ENCODE assay signal across 14 cellular contexts in the genomic region with DNA sequence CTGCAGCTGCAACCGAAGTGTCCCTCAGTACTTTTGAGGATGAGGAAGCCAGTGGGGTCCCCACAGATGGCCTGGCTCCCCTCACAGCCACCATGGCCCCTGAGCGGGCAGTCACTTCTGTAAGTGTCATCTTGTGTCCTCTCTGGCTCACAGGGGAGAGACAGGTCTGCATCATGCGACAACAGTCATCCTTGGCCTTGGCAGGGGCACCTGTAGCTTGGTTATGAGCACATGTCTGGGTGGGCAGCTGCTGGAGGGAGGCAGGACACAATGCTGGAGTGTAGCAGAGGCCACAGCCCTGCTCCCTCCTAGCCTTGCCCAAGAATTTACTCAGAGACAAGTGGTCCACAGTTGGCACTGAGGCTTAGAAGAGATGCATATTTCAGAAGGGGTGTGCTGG.
DNase-seq lines count a peak whose midpoint lies in the region; ATAC-seq and TF ChIP-seq lines count a peak whose summit lies in the region.
"Had no signal": no experiment of that assay in that cellular context is flagged by ENCODE, and none has a peak within 500 bp of the region (broad histone marks: within the 10 kb centered on the region; RNA-seq: fewer than 3 reads in every experiment).

No MANE protein-coding gene starts in this region.

- H3K4me1 ChIP-seq in trophoblast cell (ENCODE audit: control insufficient read depth in 1 of 2, insufficient read depth in 2 of 2, low read length in 2 of 2), result peaks cover 4 to 12% of the 10 kb centered on the region in 2 experiments
- H3K4me1 ChIP-seq in MM.1S (ENCODE audit: low read length), result no peaks in the 10 kb centered on the region

- H3K27me3 Mint-ChIP-seq in dendritic cell treated with granulocyte-macrophage colony-stimulating factor and Interleukin-4, amounts not matched to agents 40 ng/mL and 50 ng/mL, for 4 days, result peaks cover 24% of the 10 kb centered on the region
- H3K27me3 Mint-ChIP-seq in naive thymus-derived CD8-positive, alpha-beta T cell, result no peaks in the 10 kb centered on the region
- H3K27me3 Mint-ChIP-seq: B cell; CD4-positive, alpha-beta T cell had no signal

- H3K4me3 ChIP-seq in trophoblast cell (ENCODE audit: low read depth, low read length), result no peak overlapping the region
- no peak overlapping the region for H3K4me3 ChIP-seq in MM.1S (ENCODE audit: low read length)

- WGBS in trophoblast cell (ENCODE audit: extremely low coverage, insufficient coverage, insufficient read length), result no CpG with 5 or more reads among the region's 3 CpGs

- H3K79me2 ChIP-seq in trophoblast cell (ENCODE audit: control insufficient read depth, insufficient read depth, low read length, poor library complexity) (no peaks in the 10 kb centered on the region), MM.1S (ENCODE audit: low read length) (no peaks in the 10 kb centered on the region)

- H4K8ac ChIP-seq in trophoblast cell (ENCODE audit: low read depth, low read length), result no peak overlapping the region

- H4K12ac ChIP-seq in trophoblast cell (ENCODE audit: low read depth, low read length), result no peak overlapping the region

- no peak overlapping the region for H2BK120ac ChIP-seq in trophoblast cell (ENCODE audit: insufficient read depth, low read length, poor library complexity)

- peak overlapping the region; percentile 12 for H2AK5ac ChIP-seq in trophoblast cell (ENCODE audit: low read length)

- H3K4me2 ChIP-seq in trophoblast cell (ENCODE audit: low read length) (no peak overlapping the region), MM.1S (ENCODE audit: low read depth, low read length) (no peak overlapping the region)

- H3K27ac Mint-ChIP-seq in dendritic cell treated with granulocyte-macrophage colony-stimulating factor and Interleukin-4, amounts not matched to agents 40 ng/mL and 50 ng/mL, for 4 days, result peak overlapping the region; percentile 24
- peak overlapping the region in 7 of 10 donors; percentile 21 to 79 (median 46) for H3K27ac Mint-ChIP-seq in naive thymus-derived CD8-positive, alpha-beta T cell
- H3K27ac Mint-ChIP-seq: B cell; CD4-positive, alpha-beta T cell; H9 had no signal

- H2BK5ac ChIP-seq in trophoblast cell (ENCODE audit: low read depth, low read length, poor library complexity), result no peak overlapping the region

- no peak overlapping the region for H3K18ac ChIP-seq in trophoblast cell (ENCODE audit: low read length)

- no peak overlapping the region for H3K23ac ChIP-seq in trophoblast cell (ENCODE audit: low read length)

- no peak for TF ChIP-seq CTCF in MM.1S (IDR thresholded peaks at IDR 0.05; ENCODE audit: low read length)

- H3K36me3 Mint-ChIP-seq in dendritic cell treated with granulocyte-macrophage colony-stimulating factor and Interleukin-4, amounts not matched to agents 40 ng/mL and 50 ng/mL, for 4 days (ENCODE audit: low read depth), result no peaks in the 10 kb centered on the region
- peaks cover 0 to 7% (median 6%) of the 10 kb centered on the region in 3 donors for H3K36me3 Mint-ChIP-seq in naive thymus-derived CD8-positive, alpha-beta T cell

- H3K27ac ChIP-seq in trophoblast cell (ENCODE audit: low read depth, low read length) (no peak overlapping the region), MM.1S (ENCODE audit: low read length) (no peak overlapping the region)

- peak overlapping the region; percentile 23 for H2BK12ac ChIP-seq in trophoblast cell (ENCODE audit: low read length)

- H3K79me1 ChIP-seq in trophoblast cell (ENCODE audit: low read length), result peaks cover 7% of the 10 kb centered on the region

- H3K36me3 ChIP-seq in trophoblast cell (ENCODE audit: control insufficient read depth in 1 of 2, insufficient read depth in 2 of 2, low read length in 2 of 2) (no peaks in the 10 kb centered on the region), MM.1S (replicated peaks; ENCODE audit: insufficient read depth, low read length) (no peaks in the 10 kb centered on the region)

- H3K9me3 Mint-ChIP-seq in dendritic cell treated with granulocyte-macrophage colony-stimulating factor and Interleukin-4, amounts not matched to agents 40 ng/mL and 50 ng/mL, for 4 days, result peaks cover 2% of the 10 kb centered on the region
- H3K9me3 Mint-ChIP-seq in naive thymus-derived CD8-positive, alpha-beta T cell, result peaks cover 0 to 14% (median 3%) of the 10 kb centered on the region in 9 donors

- H4K20me1 ChIP-seq in MM.1S (ENCODE audit: insufficient read depth, low read length), result no peaks in the 10 kb centered on the region

- POLR2A ChIA-PET in naive thymus-derived CD8-positive, alpha-beta T cell (lab: Charles Lee), result interaction anchor here (1.9 to 3.4 kb wide), 2 partner anchors 88 to 98 kb away, joined by 4 to 20 read pairs; a partner anchor contains a TSS

- H3F3A ChIP-seq in MM.1S (ENCODE audit: insufficient read depth, low read length), result no peaks in the 10 kb centered on the region

- DNase-seq in cardiac septum (ENCODE audit: low spot score) (peak; percentile 69), left ventricle myocardium superior (no peak), trophoblast cell (no peak), MM.1S (no peak)
- DNase-seq in naive thymus-derived CD8-positive, alpha-beta T cell, result no peak
- DNase-seq: C1 segment of cervical spinal cord; Calu3; CD4-positive, alpha-beta T cell; DMS 273 treated with DMSO at 0.1 percent for 48 hours; GOT3; H9 had no signal

- H3K9me2 ChIP-seq in MM.1S (replicated peaks; ENCODE audit: insufficient read depth, low read length), result no peaks in the 10 kb centered on the region

- peak overlapping the region; percentile 27 for H4K91ac ChIP-seq in trophoblast cell (ENCODE audit: low read depth, low read length)

- H3K4me1 Mint-ChIP-seq in dendritic cell treated with granulocyte-macrophage colony-stimulating factor and Interleukin-4, amounts not matched to agents 40 ng/mL and 50 ng/mL, for 4 days (ENCODE audit: low read depth), result peaks cover 10% of the 10 kb centered on the region
- H3K4me1 Mint-ChIP-seq in naive thymus-derived CD8-positive, alpha-beta T cell, result peaks cover 24 to 40% (median 28%) of the 10 kb centered on the region in 4 donors
- H3K4me1 Mint-ChIP-seq: H9 had no signal

- no peak overlapping the region for H2AFZ ChIP-seq in trophoblast cell (ENCODE audit: insufficient read depth, low read length, poor library complexity)
- H2AFZ ChIP-seq in MM.1S (ENCODE audit: low read length), result no peak overlapping the region

- no peak for ATAC-seq in left ventricle myocardium superior
- ATAC-seq in naive thymus-derived CD8-positive, alpha-beta T cell, result no peak
- no peak for ATAC-seq in GM19455 (IDR thresholded peaks at IDR 0.05; ENCODE audit: unreplicated experiment)

- H3K9ac ChIP-seq in trophoblast cell (ENCODE audit: low read length), result no peak overlapping the region
- no peak overlapping the region for H3K9ac ChIP-seq in MM.1S (ENCODE audit: low read length)

- H3K27me3 ChIP-seq in trophoblast cell (ENCODE audit: insufficient read depth, low read length), result no peaks in the 10 kb centered on the region
- no peaks in the 10 kb centered on the region for H3K27me3 ChIP-seq in MM.1S (replicated peaks; ENCODE audit: insufficient read depth, low read length)

- H3K9me3 ChIP-seq in trophoblast cell (ENCODE audit: insufficient read depth, low read depth, low read length) (peaks cover 10% of the 10 kb centered on the region), MM.1S (replicated peaks; ENCODE audit: insufficient read depth, low read length) (no peaks in the 10 kb centered on the region)

- intact Hi-C loops in cardiac septum (cut with DNase I), result loop anchor here (5.0 kb wide), 1 partner anchor 127 kb away; no protein-coding TSS in a partner anchor
- intact Hi-C loops in left ventricle myocardium superior (cut with micrococcal nuclease), result loop anchor here (10.0 kb wide), 1 partner anchor 119 kb away; no protein-coding TSS in a partner anchor
- intact Hi-C loops in dendritic cell treated with granulocyte-macrophage colony-stimulating factor and Interleukin-4, amounts not matched to agents 40 ng/mL and 50 ng/mL, for 4 days (cut with micrococcal nuclease), result no loop called here

- no peak overlapping the region for H3K14ac ChIP-seq in trophoblast cell (ENCODE audit: low read length)

- no peak overlapping the region for H3K4ac ChIP-seq in trophoblast cell (ENCODE audit: low read depth, low read length)

- H3K4me3 Mint-ChIP-seq in dendritic cell treated with granulocyte-macrophage colony-stimulating factor and Interleukin-4, amounts not matched to agents 40 ng/mL and 50 ng/mL, for 4 days, result no peak overlapping the region
- H3K4me3 Mint-ChIP-seq in naive thymus-derived CD8-positive, alpha-beta T cell, result no peak overlapping the region
- H3K4me3 Mint-ChIP-seq: B cell; CD4-positive, alpha-beta T cell; H9 had no signal
